ENCODE assay signal across 19 cellular contexts in genomic region chr3:135170732-135171131, GRCh38.
DNase-seq lines count a peak whose midpoint lies in the region; ATAC-seq and TF ChIP-seq lines count a peak whose summit lies in the region.
"Had no signal": no experiment of that assay in that cellular context is flagged by ENCODE, and none has a peak within 500 bp of the region (broad histone marks: within the 10 kb centered on the region; RNA-seq: fewer than 3 reads in every experiment).

No MANE protein-coding gene starts in this region.

- H4K20me1 ChIP-seq in BLaER1: no peaks in the 10 kb centered on the region
- no peaks in the 10 kb centered on the region for H4K20me1 ChIP-seq in H9 (ENCODE audit: control insufficient read depth, insufficient read depth, insufficient read length)

- H2BK12ac ChIP-seq in H9 (ENCODE audit: insufficient read length, low read depth, low read length): no peak overlapping the region

- no peaks in the 10 kb centered on the region for H3K79me1 ChIP-seq in H9 (ENCODE audit: insufficient read depth, low read depth, low read length, poor library complexity, severe bottlenecking)

- H3K36me3 Mint-ChIP-seq in H9 (ENCODE audit: insufficient read depth in 1 of 3, low read depth in 3 of 3): peaks cover 0 to 2% (median 0%) of the 10 kb centered on the region in 3 experiments; a peak in 2 of 7 replicates
- H3K36me3 Mint-ChIP-seq in activated T-helper 2 cell treated with anti-CD3 and anti-CD28 coated beads, Interferon-gamma antibody, Interleukin-2, Interleukin-4, amounts not matched to agents 10 μg/mL and 5 μg/mL and 100 μg/mL, durations not matched to agents 14 hours and 24 hours and 36 hours (ENCODE audit: low read depth): no peaks in the 10 kb centered on the region
- H3K36me3 Mint-ChIP-seq in activated T-cell treated with anti-CD3 and anti-CD28 coated beads, Interleukin-2, amount 50 U/mL, for 24 hours (ENCODE audit: low read depth): no peaks in the 10 kb centered on the region
- H3K36me3 Mint-ChIP-seq: IgD-negative memory B cell had no signal

- intact Hi-C loops in lower lobe of right lung (cut with DNase I): no loop called here
- intact Hi-C loops in activated T-helper 2 cell treated with anti-CD3 and anti-CD28 coated beads, Interferon-gamma antibody, Interleukin-2, Interleukin-4, amounts not matched to agents 10 μg/mL and 5 μg/mL and 100 μg/mL, durations not matched to agents 14 hours and 24 hours and 36 hours (cut with micrococcal nuclease): no loop called here

- no peak overlapping the region for H3K18ac ChIP-seq in H9 (ENCODE audit: insufficient read length, low read depth, low read length)

- H3T11ph ChIP-seq in H9 (ENCODE audit: low read length): no peak overlapping the region

- no peak overlapping the region for H4K91ac ChIP-seq in H9 (ENCODE audit: insufficient read length, low read depth, low read length)

- peak overlapping the region; percentile 29; the same call in 1 of the 2 replicates for H3K4me2 ChIP-seq in BLaER1
- H3K4me2 ChIP-seq in H9 (ENCODE audit: insufficient read depth, insufficient read length, low read length): no peak overlapping the region

- no peak overlapping the region for H2AFZ ChIP-seq in H9 (ENCODE audit: low read length)

- H3K4me3 ChIP-seq in BLaER1: no peak overlapping the region
- H3K4me3 ChIP-seq in WERI-Rb-1 (ENCODE audit: low read depth, low read length): no peak overlapping the region
- no peak overlapping the region for H3K4me3 ChIP-seq in lower lobe of right lung

- DNase-seq in WERI-Rb-1 (no peak), left kidney (ENCODE audit: low read depth, low spot score) (peak; percentile 35), lower lobe of right lung (no peak), H9 (no peak)
- no peak for DNase-seq in activated T-helper 2 cell treated with anti-CD3 and anti-CD28 coated beads, Interferon-gamma antibody, Interleukin-2, Interleukin-4, amounts not matched to agents 10 μg/mL and 5 μg/mL and 100 μg/mL, durations not matched to agents 14 hours and 24 hours and 36 hours (ENCODE audit: low spot score)
- DNase-seq in activated T-cell treated with anti-CD3 and anti-CD28 coated beads, Interleukin-2, amount 50 U/mL, for 24 hours: no peak
- DNase-seq: BE2C; Caco-2; CD4-positive, alpha-beta T cell; DMS153; DMS79; GDM1; HFFc6; KBM-7 had no signal

- no peak overlapping the region for H2BK15ac ChIP-seq in H9 (ENCODE audit: low read depth, low read length)

- H3K4me1 Mint-ChIP-seq in H9: peaks cover 36 to 38% of the 10 kb centered on the region in 2 experiments
- no peaks in the 10 kb centered on the region for H3K4me1 Mint-ChIP-seq in activated T-helper 2 cell treated with anti-CD3 and anti-CD28 coated beads, Interferon-gamma antibody, Interleukin-2, Interleukin-4, amounts not matched to agents 10 μg/mL and 5 μg/mL and 100 μg/mL, durations not matched to agents 14 hours and 24 hours and 36 hours (ENCODE audit: low read depth)
- H3K4me1 Mint-ChIP-seq in activated T-cell treated with anti-CD3 and anti-CD28 coated beads, Interleukin-2, amount 50 U/mL, for 24 hours (ENCODE audit: low read depth): no peaks in the 10 kb centered on the region
- H3K4me1 Mint-ChIP-seq: IgD-negative memory B cell had no signal

- no peak overlapping the region for H3K4ac ChIP-seq in H9 (ENCODE audit: low read depth, low read length)

- H2BK5ac ChIP-seq in H9 (ENCODE audit: insufficient read length, low read length): no peak overlapping the region

- no peak overlapping the region; the same call in 1 of the 2 replicates for H3K27ac ChIP-seq in BLaER1
- H3K27ac ChIP-seq in WERI-Rb-1: 0 out of 2 replicates have a peak overlapping the region, but pooled peaks have one; percentile 18
- H3K27ac ChIP-seq in lower lobe of right lung: no peak overlapping the region
- no peak overlapping the region for H3K27ac ChIP-seq in H9 (ENCODE audit: insufficient read length, low read depth, low read length)
- H3K27ac ChIP-seq: C4-2B had no signal

- H3K36me3 ChIP-seq in BLaER1 (no peaks in the 10 kb centered on the region), WERI-Rb-1 (no peaks in the 10 kb centered on the region), lower lobe of right lung (no peaks in the 10 kb centered on the region)
- H3K36me3 ChIP-seq: BE2C had no signal

- no peak overlapping the region for H3K4me3 Mint-ChIP-seq in H9
- no peak overlapping the region for H3K4me3 Mint-ChIP-seq in activated T-helper 2 cell treated with anti-CD3 and anti-CD28 coated beads, Interferon-gamma antibody, Interleukin-2, Interleukin-4, amounts not matched to agents 10 μg/mL and 5 μg/mL and 100 μg/mL, durations not matched to agents 14 hours and 24 hours and 36 hours (ENCODE audit: low read depth)
- no peak overlapping the region for H3K4me3 Mint-ChIP-seq in activated T-cell treated with anti-CD3 and anti-CD28 coated beads, Interleukin-2, amount 50 U/mL, for 24 hours
- H3K4me3 Mint-ChIP-seq: CD4-positive, alpha-beta T cell; HFFc6; IgD-negative memory B cell had no signal

- H3K27ac Mint-ChIP-seq in H9: no peak overlapping the region
- H3K27ac Mint-ChIP-seq in activated T-helper 2 cell treated with anti-CD3 and anti-CD28 coated beads, Interferon-gamma antibody, Interleukin-2, Interleukin-4, amounts not matched to agents 10 μg/mL and 5 μg/mL and 100 μg/mL, durations not matched to agents 14 hours and 24 hours and 36 hours: no peak overlapping the region
- H3K27ac Mint-ChIP-seq in activated T-cell treated with anti-CD3 and anti-CD28 coated beads, Interleukin-2, amount 50 U/mL, for 24 hours: no peak overlapping the region
- H3K27ac Mint-ChIP-seq: CD4-positive, alpha-beta T cell; HFFc6; IgD-negative memory B cell had no signal

- H2AK5ac ChIP-seq in H9 (ENCODE audit: insufficient read length, low read length): no peak overlapping the region

- H3K4me1 ChIP-seq in BLaER1 (peaks cover 16% of the 10 kb centered on the region), lower lobe of right lung (no peaks in the 10 kb centered on the region), H9 (ENCODE audit: insufficient read depth, low read length) (peaks cover 14% of the 10 kb centered on the region)
- H3K4me1 ChIP-seq: BE2C, Caco-2 had no signal

- H3K9me3 Mint-ChIP-seq in H9: no peaks in the 10 kb centered on the region
- no peaks in the 10 kb centered on the region for H3K9me3 Mint-ChIP-seq in activated T-helper 2 cell treated with anti-CD3 and anti-CD28 coated beads, Interferon-gamma antibody, Interleukin-2, Interleukin-4, amounts not matched to agents 10 μg/mL and 5 μg/mL and 100 μg/mL, durations not matched to agents 14 hours and 24 hours and 36 hours
- peaks cover 1% of the 10 kb centered on the region for H3K9me3 Mint-ChIP-seq in activated T-cell treated with anti-CD3 and anti-CD28 coated beads, Interleukin-2, amount 50 U/mL, for 24 hours
- H3K9me3 Mint-ChIP-seq: HFFc6, IgD-negative memory B cell had no signal

- H3K9ac ChIP-seq in BLaER1 (no peak overlapping the region), H9 (ENCODE audit: extremely low read depth, insufficient read length, low read length) (no peak overlapping the region)

- no peak for TF ChIP-seq CTCF in WERI-Rb-1 (IDR thresholded peaks at IDR 0.05; ENCODE audit: low read depth, low read length)
- no peak for TF ChIP-seq CTCF in lower lobe of right lung (IDR thresholded peaks at IDR 0.05)
- TF ChIP-seq CTCF in H9 (conservative IDR thresholded peaks at IDR 0.05): no peak

- H3K56ac ChIP-seq in H9 (ENCODE audit: insufficient read length, low read depth, low read length): no peak overlapping the region

- no peak overlapping the region for H3K23ac ChIP-seq in H9 (ENCODE audit: insufficient read length, low read depth, low read length)

- H3K27me3 Mint-ChIP-seq in H9 (ENCODE audit: low read depth): peaks cover 6% of the 10 kb centered on the region
- H3K27me3 Mint-ChIP-seq in activated T-helper 2 cell treated with anti-CD3 and anti-CD28 coated beads, Interferon-gamma antibody, Interleukin-2, Interleukin-4, amounts not matched to agents 10 μg/mL and 5 μg/mL and 100 μg/mL, durations not matched to agents 14 hours and 24 hours and 36 hours (ENCODE audit: low read depth): no peaks in the 10 kb centered on the region
- no peaks in the 10 kb centered on the region for H3K27me3 Mint-ChIP-seq in activated T-cell treated with anti-CD3 and anti-CD28 coated beads, Interleukin-2, amount 50 U/mL, for 24 hours
- H3K27me3 Mint-ChIP-seq: IgD-negative memory B cell had no signal

- no peak overlapping the region for H4K5ac ChIP-seq in H9 (ENCODE audit: insufficient read length, low read depth, low read length)

- H3K79me2 ChIP-seq in H9 (ENCODE audit: insufficient read depth, low read length): no peaks in the 10 kb centered on the region

- no peak overlapping the region for H4K8ac ChIP-seq in H9 (replicated peaks; ENCODE audit: insufficient read length, low read depth, low read length)

- WGBS in H9 (ENCODE audit: extremely low coverage, insufficient read length, low lambda C conversion rate): no CpG with 5 or more reads among the region's 1 CpG

- H2BK20ac ChIP-seq in H9 (ENCODE audit: low read depth, low read length, poor library complexity, severe bottlenecking): no peak overlapping the region

- H3K14ac ChIP-seq in H9 (ENCODE audit: insufficient read depth, low read length): no peak overlapping the region

- ATAC-seq in lower lobe of right lung: peak; percentile 56 to 76
- ATAC-seq in HG02852 (IDR thresholded peaks at IDR 0.05; ENCODE audit: unreplicated experiment): no peak
- ATAC-seq: HCT116 had no signal

- H3K23me2 ChIP-seq in H9 (ENCODE audit: insufficient read length, low read depth, low read length, poor library complexity, severe bottlenecking): no peaks in the 10 kb centered on the region

- no peak overlapping the region for H2BK120ac ChIP-seq in H9 (ENCODE audit: low read depth, low read length, poor library complexity, severe bottlenecking)

- H3K9me3 ChIP-seq in BLaER1 (no peaks in the 10 kb centered on the region), WERI-Rb-1 (ENCODE audit: severe bottlenecking) (peaks cover 2% of the 10 kb centered on the region), lower lobe of right lung (no peaks in the 10 kb centered on the region), H9 (ENCODE audit: control insufficient read depth, low read depth, low read length) (no peaks in the 10 kb centered on the region)
- H3K9me3 ChIP-seq: BE2C, Caco-2 had no signal

- H3K27me3 ChIP-seq in BLaER1 (no peaks in the 10 kb centered on the region), WERI-Rb-1 (ENCODE audit: insufficient read depth, low read depth, severe bottlenecking) (no peaks in the 10 kb centered on the region), lower lobe of right lung (ENCODE audit: low read depth) (no peaks in the 10 kb centered on the region), H9 (ENCODE audit: insufficient read depth, low read length) (no peaks in the 10 kb centered on the region)
- H3K27me3 ChIP-seq: BE2C had no signal
